In genomic region chr3:186035277-186035676, GRCh38 we compare ENCODE assay signal across 25 cellular contexts.
DNase-seq lines count a peak whose midpoint lies in the region; ATAC-seq, FAIRE-seq and TF ChIP-seq lines count a peak whose summit lies in the region.
"Had no signal": no experiment of that assay in that cellular context is flagged by ENCODE, and none has a peak within 500 bp of the region (broad histone marks: within the 10 kb centered on the region; RNA-seq: fewer than 3 reads in every experiment).

No MANE protein-coding gene starts in this region.

- peak; percentile 39 for DNase-seq in left cardiac atrium
- no peak for DNase-seq in cardiac septum (ENCODE audit: low spot score)
- DNase-seq in RPMI7951 (ENCODE audit: low read depth) = peak; percentile 57
- peak; percentile 13 to 49 for DNase-seq in fibroblast of lung (ENCODE audit: low read depth in 2 of 2)
- no peak for DNase-seq in RCC 7860 (ENCODE audit: low spot score)
- no peak for DNase-seq in activated CD4-positive, alpha-beta memory T cell treated with anti-CD3 and anti-CD28 coated beads for 36 hours
- DNase-seq in NCI-H146 treated with DMSO at 0.1 percent for 48 hours (lab: John Stamatoyannopoulos, UW; ENCODE audit: unreplicated experiment) = no peak
- DNase-seq: 8988T; activated CD4-positive, alpha-beta T cell treated with anti-CD3 and anti-CD28 coated beads, Interleukin-2, amount 10 ng/mL, durations not matched to agents 7 days and 5 days; activated naive CD4-positive, alpha-beta T cell treated with anti-CD3 and anti-CD28 coated beads for 36 hours; dermis blood vessel endothelial cell; DMS153; NCI-H1930; NCI-H524 treated with DMSO at 0.1 percent for 48 hours; Peyer's patch; stimulated activated CD4-positive, alpha-beta T cell treated with anti-CD3 and anti-CD28 coated beads, Interleukin-12 subunit alpha, Interleukin-12 subunit beta, amount 100 ng/mL, for 4 hours had no signal

- no peak for FAIRE-seq in RCC 7860 (lab: Jason Lieb, UNC)
- FAIRE-seq: astrocyte, H1 had no signal

- no peak overlapping the region for H3K9ac ChIP-seq in fibroblast of lung (ENCODE audit: insufficient read depth, low read length)
- H3K9ac ChIP-seq: BLaER1 treated with 17β-estradiol and CSF1 and Interleukin-3, amounts not matched to agents 10 nM and 100 nM had no signal

- no peaks in the 10 kb centered on the region for H3K4me1 Mint-ChIP-seq in activated CD4-positive, alpha-beta memory T cell treated with anti-CD3 and anti-CD28 coated beads for 36 hours (ENCODE audit: low read depth)
- H3K4me1 Mint-ChIP-seq: activated CD4-positive, alpha-beta T cell treated with anti-CD3 and anti-CD28 coated beads, Interleukin-2, amount 10 ng/mL, durations not matched to agents 7 days and 5 days; mesothelial cell of epicardium; neural crest cell; stimulated activated effector memory CD8-positive, alpha-beta T cell treated with anti-CD3 and anti-CD28 coated beads, Interleukin-12 subunit alpha, Interleukin-12 subunit beta, amount 100 ng/mL, for 72 hours had no signal

- intact Hi-C loops in left cardiac atrium (cut with DNase I) (no loop called here), cardiac septum (cut with DNase I) (no loop called here)
- intact Hi-C loops in activated CD4-positive, alpha-beta memory T cell treated with anti-CD3 and anti-CD28 coated beads for 36 hours (cut with micrococcal nuclease) = no loop called here

- ATAC-seq in left cardiac atrium (peak in 1 of 2 donors; percentile 82), HG02610 (IDR thresholded peaks at IDR 0.05; ENCODE audit: unreplicated experiment) (no peak)
- ATAC-seq: stimulated activated effector memory CD8-positive, alpha-beta T cell treated with anti-CD3 and anti-CD28 coated beads, Interleukin-12 subunit alpha, Interleukin-12 subunit beta, amount 100 ng/mL, for 72 hours had no signal

- H3K27me3 ChIP-seq in fibroblast of lung (ENCODE audit: control insufficient read depth, insufficient read depth, low read length) = no peaks in the 10 kb centered on the region
- H3K27me3 ChIP-seq: BLaER1 treated with 17β-estradiol and CSF1 and Interleukin-3, amounts not matched to agents 10 nM and 100 nM; Peyer's patch; tibial artery had no signal

- H3K27ac ChIP-seq in fibroblast of lung (ENCODE audit: insufficient read depth, low read length) = no peak overlapping the region
- H3K27ac ChIP-seq: BLaER1 treated with 17β-estradiol and CSF1 and Interleukin-3, amounts not matched to agents 10 nM and 100 nM; epithelial cell of prostate; Peyer's patch; tibial artery had no signal

- peaks cover 10% of the 10 kb centered on the region for H3K9me3 Mint-ChIP-seq in activated CD4-positive, alpha-beta memory T cell treated with anti-CD3 and anti-CD28 coated beads for 36 hours
- H3K9me3 Mint-ChIP-seq: activated naive CD4-positive, alpha-beta T cell treated with anti-CD3 and anti-CD28 coated beads for 36 hours had no signal

- H2AFZ ChIP-seq in fibroblast of lung (ENCODE audit: low read length) = no peak overlapping the region

- H3K79me2 ChIP-seq in fibroblast of lung (ENCODE audit: control insufficient read depth, insufficient read depth, low read length) = no peaks in the 10 kb centered on the region

- H3K36me3 Mint-ChIP-seq in activated CD4-positive, alpha-beta memory T cell treated with anti-CD3 and anti-CD28 coated beads for 36 hours = peaks cover 1% of the 10 kb centered on the region
- H3K36me3 Mint-ChIP-seq: mesothelial cell of epicardium; stimulated activated effector memory CD8-positive, alpha-beta T cell treated with anti-CD3 and anti-CD28 coated beads, Interleukin-12 subunit alpha, Interleukin-12 subunit beta, amount 100 ng/mL, for 72 hours had no signal

- POLR2A ChIA-PET in activated CD4-positive, alpha-beta memory T cell treated with anti-CD3 and anti-CD28 coated beads for 36 hours (lab: Charles Lee) = no interaction called here

- CTCF ChIA-PET in activated CD4-positive, alpha-beta memory T cell treated with anti-CD3 and anti-CD28 coated beads for 36 hours (lab: Charles Lee) = interaction anchor here (1.2 kb wide), 1 partner anchor 274 kb away, joined by 3 read pairs; no protein-coding TSS in a partner anchor

- H3K27ac Mint-ChIP-seq in activated CD4-positive, alpha-beta memory T cell treated with anti-CD3 and anti-CD28 coated beads for 36 hours = no peak overlapping the region
- H3K27ac Mint-ChIP-seq: activated CD4-positive, alpha-beta T cell treated with anti-CD3 and anti-CD28 coated beads, Interleukin-2, amount 10 ng/mL, durations not matched to agents 7 days and 5 days; activated naive CD4-positive, alpha-beta T cell treated with anti-CD3 and anti-CD28 coated beads for 36 hours; mesothelial cell of epicardium; stimulated activated effector memory CD8-positive, alpha-beta T cell treated with anti-CD3 and anti-CD28 coated beads, Interleukin-12 subunit alpha, Interleukin-12 subunit beta, amount 100 ng/mL, for 72 hours had no signal

- H3K27me3 Mint-ChIP-seq in activated CD4-positive, alpha-beta memory T cell treated with anti-CD3 and anti-CD28 coated beads for 36 hours = peaks cover 15% of the 10 kb centered on the region

- no peaks in the 10 kb centered on the region for H4K20me1 ChIP-seq in fibroblast of lung (ENCODE audit: control insufficient read depth, extremely low read depth, insufficient read depth, low read length)
- H4K20me1 ChIP-seq: BLaER1 treated with 17β-estradiol and CSF1 and Interleukin-3, amounts not matched to agents 10 nM and 100 nM had no signal

- no peaks in the 10 kb centered on the region for H3K36me3 ChIP-seq in fibroblast of lung (ENCODE audit: control insufficient read depth, insufficient read depth, low read length)
- H3K36me3 ChIP-seq: Peyer's patch, tibial artery had no signal

- no peak overlapping the region for H3K4me3 ChIP-seq in fibroblast of lung (replicated peaks in 1 of 4; ENCODE audit: control extremely low read depth in 1 of 4, insufficient read depth in 1 of 4, low read depth in 3 of 4, low read length in 4 of 4)
- H3K4me3 ChIP-seq: BLaER1 treated with 17β-estradiol and CSF1 and Interleukin-3, amounts not matched to agents 10 nM and 100 nM; Peyer's patch; tibial artery had no signal

- no peak for TF ChIP-seq CTCF in fibroblast of lung (conservative IDR thresholded peaks at IDR 0.05 in 1 of 2, IDR thresholded peaks at IDR 0.05 in 1 of 2; ENCODE audit: low read depth in 1 of 2, low read length in 2 of 2)

- H3K9me3 ChIP-seq in fibroblast of lung (ENCODE audit: control insufficient read depth, insufficient read depth, low read depth, low read length) = no peaks in the 10 kb centered on the region
- H3K9me3 ChIP-seq: Peyer's patch had no signal

- H3K4me1 ChIP-seq in fibroblast of lung (ENCODE audit: control insufficient read depth, extremely low read depth, insufficient read depth, low read length) = no peaks in the 10 kb centered on the region
- H3K4me1 ChIP-seq: Peyer's patch, tibial artery had no signal

- no peak overlapping the region for H3K4me3 Mint-ChIP-seq in activated CD4-positive, alpha-beta memory T cell treated with anti-CD3 and anti-CD28 coated beads for 36 hours
- H3K4me3 Mint-ChIP-seq: activated CD4-positive, alpha-beta T cell treated with anti-CD3 and anti-CD28 coated beads, Interleukin-2, amount 10 ng/mL, durations not matched to agents 7 days and 5 days; activated naive CD4-positive, alpha-beta T cell treated with anti-CD3 and anti-CD28 coated beads for 36 hours; mesothelial cell of epicardium; neural crest cell; stimulated activated effector memory CD8-positive, alpha-beta T cell treated with anti-CD3 and anti-CD28 coated beads, Interleukin-12 subunit alpha, Interleukin-12 subunit beta, amount 100 ng/mL, for 72 hours had no signal

- H3K4me2 ChIP-seq in fibroblast of lung (ENCODE audit: extremely low read depth, insufficient read depth, low read length) = no peak overlapping the region
- H3K4me2 ChIP-seq: BLaER1 treated with 17β-estradiol and CSF1 and Interleukin-3, amounts not matched to agents 10 nM and 100 nM had no signal

Comparison
In these comparisons a context has a peak if more than half of its experiments do, and no peak if none do; other contexts are left out.
1. DNase-seq: peak in left cardiac atrium (single experiment), RPMI7951 (single experiment) and fibroblast of lung (2 of 2); none in cardiac septum (single experiment), RCC 7860 (single experiment), activated CD4-positive, alpha-beta memory T cell treated with anti-CD3 and anti-CD28 coated beads for 36 hours (single experiment) and NCI-H146 treated with DMSO at 0.1 percent for 48 hours (single experiment).